ENCODE assay signal across 20 cellular contexts in genomic region chrX:10926906-10927305, GRCh38.
"Had no signal": no experiment of that assay in that cellular context is flagged by ENCODE, and none has a peak within 500 bp of the region (broad histone marks: within the 10 kb centered on the region; RNA-seq: fewer than 3 reads in every experiment).

No MANE protein-coding gene starts in this region.

- H3K27ac ChIP-seq: adrenal gland, ascending aorta, colonic mucosa, esophagus squamous epithelium, gastrocnemius medialis, heart left ventricle, ovary, prostate gland, spleen, upper lobe of left lung had no signal

- H3K9me3 ChIP-seq: adrenal gland, ascending aorta, colonic mucosa, esophagus squamous epithelium, gastrocnemius medialis, ovary, prostate gland had no signal

- H3K4me3 ChIP-seq: adrenal gland, ascending aorta, colonic mucosa, esophagus squamous epithelium, gastrocnemius medialis, heart left ventricle, ovary, prostate gland, spleen, upper lobe of left lung had no signal

- H3K27me3 ChIP-seq: adrenal gland, ascending aorta, colonic mucosa, esophagus squamous epithelium, gastrocnemius medialis, heart left ventricle, ovary, spleen, upper lobe of left lung had no signal

- H3K4me1 ChIP-seq: adrenal gland, ascending aorta, colonic mucosa, esophagus squamous epithelium, gastrocnemius medialis, heart left ventricle, prostate gland, spleen, upper lobe of left lung had no signal

- H3K36me3 ChIP-seq: adrenal gland, ascending aorta, colonic mucosa, esophagus squamous epithelium, gastrocnemius medialis, heart left ventricle, ovary, prostate gland, spleen, upper lobe of left lung had no signal

- DNase-seq: activated CD4-positive, alpha-beta T cell treated with anti-CD3 and anti-CD28 coated beads, Interleukin-2, amount 10 ng/mL, durations not matched to agents 24 days and 14 days; activated CD8-positive, alpha-beta memory T cell treated with anti-CD3 and anti-CD28 coated beads, Interleukin-2, amount 10 ng/mL, durations not matched to agents 7 days and 5 days; activated CD8-positive, alpha-beta T cell treated with anti-CD3 and anti-CD28 coated beads for 36 hours; adrenal gland; central memory CD4-positive, alpha-beta T cell; colonic mucosa; esophagus squamous epithelium; gastrocnemius medialis; heart left ventricle; islet precursor cell; left cardiac atrium; midbrain; natural killer cell; ovary; spleen; stimulated activated CD4-positive, alpha-beta T cell treated with anti-CD3 and anti-CD28 coated beads, Interleukin-4, amount 100 ng/mL, for 1 hour; stimulated activated naive CD4-positive, alpha-beta T cell treated with Interleukin-2 at 50 U/mL for 16 hours; upper lobe of left lung had no signal
